Comparison of ENCODE assay signal across 26 cellular contexts in the genomic region with DNA sequence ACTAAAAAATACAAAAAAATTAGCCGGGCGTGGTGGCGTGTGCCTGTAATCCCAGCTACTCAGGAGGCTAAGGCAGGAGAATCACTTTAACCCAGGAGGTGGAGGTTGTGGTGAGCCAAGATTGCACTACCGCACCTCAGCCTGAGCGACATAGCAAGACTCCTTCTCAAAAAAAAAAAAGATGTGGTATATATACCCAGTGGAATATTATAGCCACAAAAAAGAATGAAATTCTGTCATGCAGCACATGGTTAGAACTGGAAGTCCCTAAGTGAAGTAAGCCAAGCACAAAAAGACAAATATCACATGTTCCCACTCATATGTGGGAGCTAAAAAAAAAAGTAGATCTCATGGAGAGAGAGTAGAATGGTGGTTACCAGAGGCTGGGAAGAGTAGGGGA. TPM values are rescaled to one million over a fixed set of nuclear protein-coding genes. Genes with fewer than 3 reads are reported as not detected.
"Had no signal": no experiment of that assay in that cellular context is flagged by ENCODE, and none has a peak within 500 bp of the region (broad histone marks: within the 10 kb centered on the region; RNA-seq: fewer than 3 reads in every experiment).

No MANE protein-coding gene starts in this region.

- H3K4me1 Mint-ChIP-seq: WTC11 had no signal

- H3K27ac Mint-ChIP-seq: activated CD8-positive, alpha-beta T cell treated with anti-CD3 and anti-CD28 coated beads, Interleukin-2, amount 10 ng/mL, durations not matched to agents 7 days and 5 days; T-helper 2 cell treated with Interferon-gamma antibody and Interleukin-4, amounts not matched to agents 5 μg/mL and 100 μg/mL, for 36 hours; WTC11 had no signal

- DNase-seq: activated CD4-positive, alpha-beta T cell treated with anti-CD3 and anti-CD28 coated beads for 1 hour; activated CD8-positive, alpha-beta memory T cell treated with anti-CD3 and anti-CD28 coated beads, Interleukin-2, amount 50 U/mL, for 48 hours; activated CD8-positive, alpha-beta T cell treated with anti-CD3 and anti-CD28 coated beads, Interleukin-2, amount 10 ng/mL, durations not matched to agents 7 days and 5 days; activated effector memory CD4-positive, alpha-beta T cell treated with Interleukin-2 at 50 U/mL for 16 hours; activated naive CD4-positive, alpha-beta T cell treated with Interleukin-2 at 50 U/mL for 16 hours; activated T-cell treated with anti-CD3 and anti-CD28 coated beads, Interleukin-2, amount 50 U/mL, for 4 hours; amniotic stem cell; body of pancreas; central memory CD4-positive, alpha-beta T cell; cortex of kidney; Kasumi-1; KBM-7; NCI-H1105 treated with DMSO at 0.1 percent for 48 hours; NCI-H1436 treated with DMSO at 0.1 percent for 48 hours; NCI-H187; NCI-H2081; NCI-H446; NCI-H524; Peyer's patch; SHP77; SW 1271 had no signal

- H3K9me3 Mint-ChIP-seq: activated T-cell treated with anti-CD3 and anti-CD28 coated beads, Interleukin-2, amount 50 U/mL, for 4 hours; T-helper 2 cell treated with Interferon-gamma antibody and Interleukin-4, amounts not matched to agents 5 μg/mL and 100 μg/mL, for 36 hours; WTC11 had no signal

- H3K4me3 Mint-ChIP-seq: activated CD8-positive, alpha-beta T cell treated with anti-CD3 and anti-CD28 coated beads, Interleukin-2, amount 10 ng/mL, durations not matched to agents 7 days and 5 days; activated T-cell treated with anti-CD3 and anti-CD28 coated beads, Interleukin-2, amount 50 U/mL, for 4 hours; T-helper 2 cell treated with Interferon-gamma antibody and Interleukin-4, amounts not matched to agents 5 μg/mL and 100 μg/mL, for 36 hours; WTC11 had no signal

- H3K27ac ChIP-seq: ascending aorta, body of pancreas, Peyer's patch, SJSA1 had no signal

RNA-seq across cellular contexts. Expression of gene SELENBP1, which starts 45.5 kb away (rescaled TPM):
- total RNA-seq: activated CD8-positive, alpha-beta T cell treated with anti-CD3 and anti-CD28 coated beads, Interleukin-2, amount 10 ng/mL, durations not matched to agents 7 days and 5 days; T-helper 1 cell treated with Interleukin-12 subunit alpha and Interleukin-12 subunit beta and Interleukin-4 antibody, amounts not matched to agents 30 ng/mL and 1 ng/mL, for 36 hours had no signal
